Comparison of ENCODE assay signal across 9 cellular contexts in genomic region chr20:33169176-33169794, GRCh38. TPM values are rescaled to one million over a fixed set of nuclear protein-coding genes. Genes with fewer than 3 reads are reported as not detected.
DNase-seq lines count a peak whose midpoint lies in the region; ATAC-seq and TF ChIP-seq lines count a peak whose summit lies in the region.
"Had no signal": no experiment of that assay in that cellular context is flagged by ENCODE, and none has a peak within 500 bp of the region (broad histone marks: within the 10 kb centered on the region; RNA-seq: fewer than 3 reads in every experiment).

No MANE protein-coding gene starts in this region.

- no peak overlapping the region for H2BK120ac ChIP-seq in mesendoderm (ENCODE audit: low read depth, low read length)

- no peak overlapping the region for H2BK5ac ChIP-seq in mesendoderm (ENCODE audit: low read length)

- peaks cover 4% of the 10 kb centered on the region for H3K27me3 Mint-ChIP-seq in GM23338 (ENCODE audit: insufficient read depth, low read depth, poor library complexity)
- H3K27me3 Mint-ChIP-seq in activated T-cell treated with anti-CD3 and anti-CD28 coated beads, Interleukin-2, amount 50 U/mL, for 72 hours (ENCODE audit: low read depth) = peaks cover 9% of the 10 kb centered on the region
- no peaks in the 10 kb centered on the region for H3K27me3 Mint-ChIP-seq in T-helper 2 cell treated with Interferon-gamma antibody and Interleukin-4, amounts not matched to agents 5 μg/mL and 100 μg/mL, for 36 hours (ENCODE audit: low read depth)

- no peak overlapping the region for H3K18ac ChIP-seq in mesendoderm (ENCODE audit: low read length)

- H2AK5ac ChIP-seq in mesendoderm (ENCODE audit: low read length) = no peak overlapping the region

- H3K4me3 ChIP-seq in GM23338 (no peak overlapping the region), mesendoderm (ENCODE audit: low read length) (no peak overlapping the region)

- H4K5ac ChIP-seq in mesendoderm (ENCODE audit: low read length) = no peak overlapping the region

- H4K8ac ChIP-seq in mesendoderm (ENCODE audit: low read depth, low read length) = no peak overlapping the region

- H3K79me2 ChIP-seq in GM23338 (replicated peaks; ENCODE audit: insufficient read depth) (no peaks in the 10 kb centered on the region), mesendoderm (ENCODE audit: control insufficient read depth, insufficient read depth, low read length) (no peaks in the 10 kb centered on the region)

- H3K9ac ChIP-seq in mesendoderm (ENCODE audit: low read length) = no peak overlapping the region

- no peak overlapping the region for H2BK15ac ChIP-seq in mesendoderm (replicated peaks; ENCODE audit: low read depth)

- H3K36me3 ChIP-seq in GM23338 (ENCODE audit: insufficient read depth) = 0 out of 2 replicates have a peak, but pooled peaks cover 3% of the 10 kb centered on the region
- H3K36me3 ChIP-seq in mesendoderm (ENCODE audit: control insufficient read depth, insufficient read depth, low read length) = no peaks in the 10 kb centered on the region

- no peak overlapping the region for H3K4ac ChIP-seq in mesendoderm (ENCODE audit: low read depth, low read length)

- no peaks in the 10 kb centered on the region for H4K20me1 ChIP-seq in GM23338 (replicated peaks; ENCODE audit: insufficient read depth)

- H3K27ac Mint-ChIP-seq in GM23338 = no peak overlapping the region
- H3K27ac Mint-ChIP-seq in activated T-cell treated with anti-CD3 and anti-CD28 coated beads, Interleukin-2, amount 50 U/mL, for 72 hours = no peak overlapping the region
- H3K27ac Mint-ChIP-seq in T-helper 2 cell treated with Interferon-gamma antibody and Interleukin-4, amounts not matched to agents 5 μg/mL and 100 μg/mL, for 36 hours = no peak overlapping the region
- H3K27ac Mint-ChIP-seq: activated naive CD4-positive, alpha-beta T cell treated with anti-CD3 and anti-CD28 coated beads, Interleukin-2, amount 50 U/mL, for 72 hours had no signal

- H3K36me3 Mint-ChIP-seq in GM23338 (ENCODE audit: low read depth) = peaks cover 7% of the 10 kb centered on the region; the same call in 2 of the 3 replicates
- H3K36me3 Mint-ChIP-seq in activated T-cell treated with anti-CD3 and anti-CD28 coated beads, Interleukin-2, amount 50 U/mL, for 72 hours (ENCODE audit: insufficient read depth in 2 of 2) = peaks cover 3 to 5% of the 10 kb centered on the region in 2 donors
- no peaks in the 10 kb centered on the region for H3K36me3 Mint-ChIP-seq in T-helper 2 cell treated with Interferon-gamma antibody and Interleukin-4, amounts not matched to agents 5 μg/mL and 100 μg/mL, for 36 hours (ENCODE audit: low read depth)

- no CpG with 5 or more reads among the region's 8 CpGs for WGBS in mesendoderm (ENCODE audit: extremely low coverage, insufficient coverage, low lambda C conversion rate)

- H3K79me1 ChIP-seq in mesendoderm (ENCODE audit: low read length) = no peaks in the 10 kb centered on the region

- no peak overlapping the region for H3K23ac ChIP-seq in mesendoderm (ENCODE audit: low read length)

- H3K4me1 ChIP-seq in GM23338 (ENCODE audit: insufficient read depth) = no peaks in the 10 kb centered on the region
- no peaks in the 10 kb centered on the region for H3K4me1 ChIP-seq in mesendoderm (ENCODE audit: control insufficient read depth, low read depth, low read length)

- H3K4me2 ChIP-seq in GM23338 = no peak overlapping the region
- H3K4me2 ChIP-seq in mesendoderm (ENCODE audit: low read length) = no peak overlapping the region

- no peak overlapping the region for H3K56ac ChIP-seq in mesendoderm (ENCODE audit: low read length)

- DNase-seq in GM23338 (ENCODE audit: low spot score) (peak; percentile 75), mesendoderm (peak; percentile 36), AG08395 (ENCODE audit: low spot score) (no peak), GF-D8 (lab: John Stamatoyannopoulos, UW) (no peak)
- peak; percentile 7 to 8 for DNase-seq in activated T-cell treated with anti-CD3 and anti-CD28 coated beads, Interleukin-2, amount 50 U/mL, for 72 hours
- DNase-seq in T-helper 2 cell treated with Interferon-gamma antibody and Interleukin-4, amounts not matched to agents 5 μg/mL and 100 μg/mL, for 36 hours (ENCODE audit: low spot score) = no peak

- no peak for ATAC-seq in GM23338
- ATAC-seq in activated T-cell treated with anti-CD3 and anti-CD28 coated beads, Interleukin-2, amount 50 U/mL, for 72 hours (replicated peaks in 1 of 2) = no peak
- ATAC-seq in HG03159 (IDR thresholded peaks at IDR 0.05; ENCODE audit: unreplicated experiment) = no peak
- ATAC-seq: activated naive CD4-positive, alpha-beta T cell treated with anti-CD3 and anti-CD28 coated beads, Interleukin-2, amount 50 U/mL, for 72 hours had no signal

- H3K9me3 Mint-ChIP-seq in GM23338 = peaks cover 27% of the 10 kb centered on the region
- H3K9me3 Mint-ChIP-seq in activated T-cell treated with anti-CD3 and anti-CD28 coated beads, Interleukin-2, amount 50 U/mL, for 72 hours = peaks cover 3 to 8% of the 10 kb centered on the region in 2 donors
- H3K9me3 Mint-ChIP-seq in T-helper 2 cell treated with Interferon-gamma antibody and Interleukin-4, amounts not matched to agents 5 μg/mL and 100 μg/mL, for 36 hours = peaks cover 21% of the 10 kb centered on the region

- H3K27ac ChIP-seq in C4-2B (no peak overlapping the region), GM23338 (ENCODE audit: low read depth) (no peak overlapping the region), mesendoderm (ENCODE audit: low read depth, low read length) (no peak overlapping the region)

- no peaks in the 10 kb centered on the region for H3F3A ChIP-seq in GM23338 (replicated peaks; ENCODE audit: low read depth)

- TF ChIP-seq CTCF in C4-2B (conservative IDR thresholded peaks at IDR 0.05) (peak; percentile 83), GM23338 (conservative IDR thresholded peaks at IDR 0.05; ENCODE audit: low read depth in 2 of 2) (peak; percentile 55 to 82)

- no peaks in the 10 kb centered on the region for H3K4me1 Mint-ChIP-seq in GM23338
- H3K4me1 Mint-ChIP-seq in activated T-cell treated with anti-CD3 and anti-CD28 coated beads, Interleukin-2, amount 50 U/mL, for 72 hours (ENCODE audit: low read depth) = no peaks in the 10 kb centered on the region
- H3K4me1 Mint-ChIP-seq in T-helper 2 cell treated with Interferon-gamma antibody and Interleukin-4, amounts not matched to agents 5 μg/mL and 100 μg/mL, for 36 hours (ENCODE audit: low read depth) = no peaks in the 10 kb centered on the region

- H2AFZ ChIP-seq in GM23338 = no peak overlapping the region

- no peaks in the 10 kb centered on the region for H3K9me2 ChIP-seq in GM23338 (ENCODE audit: insufficient read depth)

- H3K27me3 ChIP-seq in GM23338 (ENCODE audit: insufficient read depth) (no peaks in the 10 kb centered on the region), mesendoderm (ENCODE audit: insufficient read depth, low read length, poor library complexity) (no peaks in the 10 kb centered on the region)

- H3K4me3 Mint-ChIP-seq in GM23338 = no peak overlapping the region
- H3K4me3 Mint-ChIP-seq in activated T-cell treated with anti-CD3 and anti-CD28 coated beads, Interleukin-2, amount 50 U/mL, for 72 hours = no peak overlapping the region
- H3K4me3 Mint-ChIP-seq in T-helper 2 cell treated with Interferon-gamma antibody and Interleukin-4, amounts not matched to agents 5 μg/mL and 100 μg/mL, for 36 hours = no peak overlapping the region

TF ChIP-seq in GM23338, 12 proteins besides CTCF, POLR2A, EP300 and RAD21 (continues in another document):
- no peak for TF ChIP-seq EZH2phosphoT487 (IDR thresholded peaks at IDR 0.05; ENCODE audit: unreplicated experiment)
- TF ChIP-seq STAT1 (IDR thresholded peaks at IDR 0.05; ENCODE audit: unreplicated experiment) = no peak
- no peak for TF ChIP-seq ZNF331 (CRISPR knock-in tag; IDR thresholded peaks at IDR 0.05; ENCODE audit: low read depth)

RNA-seq across cellular contexts. Expression of gene BPIFA2, which starts 1.3 kb away (rescaled TPM):
- total RNA-seq in GM23338 (2014; rRNA removed; shearing (Covaris generic)) = not detected in 2 replicates
- not detected in 2 replicates for polyA plus RNA-seq in GM23338 (2016; fragmentation: Nextera tagmentation; extraction: Ambion mirVana)
- total RNA-seq in activated T-cell treated with anti-CD3 and anti-CD28 coated beads, Interleukin-2, amount 50 U/mL, for 72 hours = not detected
- not detected for polyA plus RNA-seq in mesendoderm (2013, experiment 1 of 2)
- not detected for polyA plus RNA-seq in mesendoderm (2013, experiment 2 of 2)
- total RNA-seq: activated naive CD4-positive, alpha-beta T cell treated with anti-CD3 and anti-CD28 coated beads, Interleukin-2, amount 50 U/mL, for 72 hours had no signal

RNA-seq across cellular contexts. Expression of gene BPIFA3, which starts 47.9 kb away (rescaled TPM):
- total RNA-seq in GM23338 (2014; rRNA removed; shearing (Covaris generic)) = not detected in 2 replicates
- not detected in 2 replicates for polyA plus RNA-seq in GM23338 (2016; fragmentation: Nextera tagmentation; extraction: Ambion mirVana)
- not detected for total RNA-seq in activated T-cell treated with anti-CD3 and anti-CD28 coated beads, Interleukin-2, amount 50 U/mL, for 72 hours
- not detected for polyA plus RNA-seq in mesendoderm (2013, experiment 1 of 2)
- not detected for polyA plus RNA-seq in mesendoderm (2013, experiment 2 of 2)
- total RNA-seq: activated naive CD4-positive, alpha-beta T cell treated with anti-CD3 and anti-CD28 coated beads, Interleukin-2, amount 50 U/mL, for 72 hours had no signal

Comparison
In these comparisons a context has a peak if more than half of its experiments do, and no peak if none do; other contexts are left out.
1. DNase-seq: peak in GM23338 (single experiment), activated T-cell treated with anti-CD3 and anti-CD28 coated beads, Interleukin-2, amount 50 U/mL, for 72 hours (2 of 2) and mesendoderm (single experiment); none in T-helper 2 cell treated with Interferon-gamma antibody and Interleukin-4, amounts not matched to agents 5 μg/mL and 100 μg/mL, for 36 hours (single experiment), AG08395 (single experiment) and GF-D8 (single experiment).